8 cellular contexts compared by ENCODE assay signal in the genomic region with DNA sequence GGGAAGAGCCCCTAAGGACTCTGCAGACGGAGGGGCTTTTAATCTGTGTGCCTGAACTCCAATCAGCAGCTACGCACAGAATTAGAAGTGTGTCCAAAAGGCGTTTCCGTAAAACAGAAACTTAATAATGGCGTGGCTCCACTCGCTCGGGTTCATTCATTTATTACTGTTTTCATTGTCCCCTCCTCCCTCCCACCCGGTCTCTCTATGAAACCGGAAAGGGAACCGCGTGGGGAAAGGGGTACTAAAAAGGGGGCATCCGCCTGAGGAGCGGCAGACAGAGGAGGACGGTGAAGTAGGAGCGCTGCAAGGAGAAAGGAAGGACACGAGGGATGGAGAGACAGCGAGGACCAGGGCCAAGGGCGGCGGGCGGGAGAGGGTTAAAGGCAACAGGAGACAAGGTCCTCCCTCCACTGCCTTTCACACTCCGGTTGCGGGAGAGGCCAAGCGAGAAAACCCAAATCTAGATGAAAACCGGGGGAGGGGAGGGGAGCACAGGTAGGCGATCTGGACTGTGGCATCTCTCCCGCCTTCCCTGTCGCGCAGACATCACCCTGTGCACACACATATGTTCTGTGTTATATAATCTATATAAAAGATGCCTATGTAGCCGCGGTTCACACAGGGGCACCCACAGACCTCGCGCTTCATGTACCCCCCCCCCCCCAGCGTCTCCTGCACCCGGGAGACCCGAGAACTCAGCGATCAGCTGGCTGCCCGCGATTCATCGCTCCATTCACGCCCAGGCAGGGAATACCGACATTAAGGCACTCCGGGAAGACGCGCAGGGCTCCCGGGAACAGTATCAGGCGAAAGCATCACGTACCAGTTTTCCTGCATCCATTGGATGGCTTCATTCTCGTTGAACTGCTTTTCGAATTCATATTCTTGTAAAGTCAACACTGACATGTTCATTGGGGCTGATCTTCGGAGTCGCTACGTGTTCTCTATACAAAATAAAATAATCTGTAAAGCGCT. TPM values are rescaled to one million over a fixed set of nuclear protein-coding genes. Genes with fewer than 3 reads are reported as not detected.
DNase-seq lines count a peak whose midpoint lies in the region; ATAC-seq and TF ChIP-seq lines count a peak whose summit lies in the region.

No MANE protein-coding gene starts in this region.

- peak overlapping the region; percentile 85 for H3K9ac ChIP-seq in skeletal muscle satellite cell (ENCODE audit: low read depth, low read length)

- POLR2A ChIA-PET in MCF 10A (lab: Yijun Ruan, JAX): interaction anchor here (0.6 to 4.6 kb wide), 38 partner anchors 13 to 1444 kb away, joined by 3 to 39 read pairs (median 4); no protein-coding TSS in a partner anchor

- H3K4me1 Mint-ChIP-seq in MCF 10A (ENCODE audit: insufficient read depth, unreplicated experiment): peaks cover 18% of the 10 kb centered on the region

- H3K36me3 ChIP-seq in skeletal muscle satellite cell (ENCODE audit: insufficient read depth, low read length): no peaks in the 10 kb centered on the region

- peak overlapping the region; percentile 18 for H3K27ac Mint-ChIP-seq in MCF 10A (ENCODE audit: low read depth, unreplicated experiment)

- peaks cover 16% of the 10 kb centered on the region for H3K4me1 ChIP-seq in skeletal muscle satellite cell (ENCODE audit: control insufficient read depth, insufficient read depth, low read length)

- CTCF ChIA-PET in MCF 10A (lab: Yijun Ruan, JAX): interaction anchor here (0.6 to 3.5 kb wide), 14 partner anchors 10 to 314 kb away, joined by 3 to 28 read pairs (median 4); no protein-coding TSS in a partner anchor

- no peaks in the 10 kb centered on the region for H3K9me3 Mint-ChIP-seq in MCF 10A (ENCODE audit: unreplicated experiment)

- DNase-seq in CD1c-positive myeloid dendritic cell (ENCODE audit: extremely low spot score) (peak; percentile 35), NAMALWA (ENCODE audit: low spot score) (peak; percentile 73), UCSD-AML1 (lab: John Stamatoyannopoulos, UW; ENCODE audit: unreplicated experiment) (peak; percentile 46), MCF 10A (ENCODE audit: unreplicated experiment) (peak; percentile 60), iPS-NIHi11 (ENCODE audit: low spot score) (peak; percentile 24)

- TSS peak; percentile 6 for BruUV-seq in MCF 10A (replicated peaks; lab: Mats Ljungman, UMichigan)

- H3K27me3 Mint-ChIP-seq in MCF 10A (ENCODE audit: insufficient read depth, unreplicated experiment): no peaks in the 10 kb centered on the region

- no peaks in the 10 kb centered on the region for H3K27me3 ChIP-seq in skeletal muscle satellite cell (ENCODE audit: control insufficient read depth, insufficient read depth, low read length)

- intact Hi-C loops in MCF 10A (cut with micrococcal nuclease): loop anchor here (1.0 to 10.0 kb wide), 3 partner anchors 113 to 310 kb away; no protein-coding TSS in a partner anchor

- ATAC-seq in GM21515 (IDR thresholded peaks at IDR 0.05; ENCODE audit: unreplicated experiment) (peak; percentile 8), GM19467 (IDR thresholded peaks at IDR 0.05; ENCODE audit: unreplicated experiment) (no peak)

- H3K9me3 ChIP-seq in skeletal muscle satellite cell (replicated peaks; ENCODE audit: low read length): no peaks in the 10 kb centered on the region

- H3K36me3 Mint-ChIP-seq in MCF 10A (ENCODE audit: insufficient read depth, unreplicated experiment): peaks cover 4% of the 10 kb centered on the region

- peak overlapping the region; percentile 80 for H3K4me3 ChIP-seq in skeletal muscle satellite cell (ENCODE audit: low read length)

- H3K4me2 ChIP-seq in skeletal muscle satellite cell (ENCODE audit: low read length): peak overlapping the region; percentile 93

- H3K4me3 Mint-ChIP-seq in MCF 10A (ENCODE audit: unreplicated experiment): peak overlapping the region; percentile 86

- TF ChIP-seq CTCF in MCF 10A (IDR thresholded peaks at IDR 0.05; ENCODE audit: unreplicated experiment): no peak

RNA-seq across cellular contexts. Expression of gene ELOVL6, which starts 0.7 kb away (rescaled TPM):
- 22.7 and 23.5 TPM in 2 replicates for total RNA-seq in MCF 10A (2022)
- total RNA-seq in skeletal muscle satellite cell (2012; rRNA removed): 14.0 and 18.3 TPM in 2 replicates
